ENCODE assay signal across 1 cellular context in genomic region chr1:15188145-15188544, GRCh38.
TF ChIP-seq lines count a peak whose summit lies in the region.

No MANE protein-coding gene starts in this region.

TF ChIP-seq in HepG2, 621 proteins besides CTCF, POLR2A, EP300 and RAD21:
- TF ChIP-seq ZNF687 (CRISPR knock-in tag; IDR thresholded peaks at IDR 0.05) (peak; percentile 42; the same call in 1 of the 2 replicates), ZNF703 (CRISPR knock-in tag; IDR thresholded peaks at IDR 0.05; ENCODE audit: borderline replicate concordance) (no peak)
TF ChIP-seq in HepG2: peak in this region for 1.
